ENCODE assay signal across 9 cellular contexts in genomic region chr2:42793314-42794270, GRCh38. TPM values are rescaled to one million over a fixed set of nuclear protein-coding genes. Genes with fewer than 3 reads are reported as not detected.
DNase-seq lines count a peak whose midpoint lies in the region; ATAC-seq, FAIRE-seq and TF ChIP-seq lines count a peak whose summit lies in the region.
"Had no signal": no experiment of that assay in that cellular context is flagged by ENCODE, and none has a peak within 500 bp of the region (broad histone marks: within the 10 kb centered on the region; RNA-seq: fewer than 3 reads in every experiment).

No MANE protein-coding gene starts in this region.

- H3K9me2 ChIP-seq in hepatocyte (replicated peaks; ENCODE audit: insufficient read depth): no peaks in the 10 kb centered on the region

- WGBS in hepatocyte (ENCODE audit: low lambda C conversion rate, missing lambda C conversion rate): 13% methylated on average over 23 of the region's 24 CpGs

- H3K4me2 ChIP-seq in hepatocyte: peak overlapping the region; percentile 82

- no peak for TF ChIP-seq POLR2A in GM12892 (IDR thresholded peaks at IDR 0.05; ENCODE audit: low read depth, low read length)
- TF ChIP-seq POLR2A in gastrocnemius medialis (IDR thresholded peaks at IDR 0.05): no peak

- H3K79me2 ChIP-seq in hepatocyte: peaks cover 41% of the 10 kb centered on the region

- H3K4me1 ChIP-seq in hepatocyte (ENCODE audit: insufficient read depth) (peaks cover 43% of the 10 kb centered on the region), gastrocnemius medialis (peaks cover 6 to 7% of the 10 kb centered on the region in 2 donors)

- H3K4me3 ChIP-seq in hepatocyte (peak overlapping the region; percentile 47), gastrocnemius medialis (peak overlapping the region; percentile 53 to 69 (median 59))

- H3K27ac Mint-ChIP-seq in T-helper 17 cell: no peak overlapping the region

- no peaks in the 10 kb centered on the region for H4K20me1 ChIP-seq in hepatocyte (ENCODE audit: insufficient read depth, poor library complexity, severe bottlenecking)

- ATAC-seq in T-helper 17 cell (no peak), gastrocnemius medialis (no peak), HG03159 (IDR thresholded peaks at IDR 0.05; ENCODE audit: unreplicated experiment) (no peak)

- in situ Hi-C loops in gastrocnemius medialis (cut with MboI; ENCODE audit: low sequenced_read_pairs in 4 of 4): no loop called here

- peak overlapping the region; percentile 94 for H2AFZ ChIP-seq in hepatocyte

- DNase-seq in GM12892 (ENCODE audit: insufficient read length) (no peak), T-helper 17 cell (no peak), hepatocyte (ENCODE audit: low spot score) (peak; percentile 33), gastrocnemius medialis (no peak), T-helper 9 cell (no peak), NCI-H446 (lab: John Stamatoyannopoulos, UW) (no peak)
- no peak for DNase-seq in activated CD4-positive, CD25-positive, alpha-beta regulatory T cell (lab: John Stamatoyannopoulos, UW)
- DNase-seq: stimulated activated CD4-positive, alpha-beta T cell treated with anti-CD3 and anti-CD28 coated beads, Interleukin-4, amount 100 ng/mL, for 24 hours had no signal

- peaks cover 58% of the 10 kb centered on the region for H3K27me3 Mint-ChIP-seq in T-helper 17 cell

- H3K27me3 ChIP-seq in hepatocyte: no peaks in the 10 kb centered on the region
- peaks cover 3 to 28% (median 21%) of the 10 kb centered on the region in 3 donors for H3K27me3 ChIP-seq in gastrocnemius medialis

- H3K36me3 Mint-ChIP-seq in T-helper 17 cell (ENCODE audit: low read depth): peaks cover 9% of the 10 kb centered on the region

- peak overlapping the region; percentile 63 for H3K4me3 Mint-ChIP-seq in T-helper 17 cell

- no peaks in the 10 kb centered on the region for H3K36me3 ChIP-seq in hepatocyte (replicated peaks; ENCODE audit: insufficient read depth, low read depth)
- H3K36me3 ChIP-seq in gastrocnemius medialis: no peaks in the 10 kb centered on the region

- H3K27ac ChIP-seq in hepatocyte: peak overlapping the region; percentile 100
- peak overlapping the region; percentile 66 to 80 (median 74) for H3K27ac ChIP-seq in gastrocnemius medialis

- TF ChIP-seq CTCF in hepatocyte (IDR thresholded peaks at IDR 0.05; ENCODE audit: poor library complexity) (no peak), gastrocnemius medialis (IDR thresholded peaks at IDR 0.05 in 4 of 5, conservative IDR thresholded peaks at IDR 0.05 in 1 of 5) (no peak)

- H3K9me3 ChIP-seq in T-helper 17 cell (ENCODE audit: control insufficient read depth, low read length, poor library complexity, severe bottlenecking) (no peaks in the 10 kb centered on the region), hepatocyte (ENCODE audit: low read depth) (no peaks in the 10 kb centered on the region), gastrocnemius medialis (no peaks in the 10 kb centered on the region)

- peak; percentile 54 for FAIRE-seq in GM12892 (lab: Jason Lieb, UNC)

- peaks cover 18% of the 10 kb centered on the region for H3K4me1 Mint-ChIP-seq in T-helper 17 cell

- intact Hi-C loops in gastrocnemius medialis (cut with DNase I; ENCODE audit: low total_unique reads): no loop called here

RNA-seq across cellular contexts. Expression of gene HAAO, which starts 1.2 kb away (rescaled TPM):
- polyA plus RNA-seq in GM12892 (2012; ENCODE audit: missing spikeins): 15.4 TPM
- total RNA-seq in T-helper 17 cell (under 1 TPM in 1 of 2 donors, not detected in 1; 0.37 TPM), hepatocyte (18.1 and 22.0 TPM in 2 replicates), gastrocnemius medialis (1 to 10 TPM in 3 of 4 donors, under 1 TPM in 1; 0.53 to 2.5 (median 2.1) TPM)
- polyA plus RNA-seq in hepatocyte: 29.4 and 35.4 TPM in 2 replicates

RNA-seq across cellular contexts. Expression of gene OXER1, which starts 29.7 kb away (rescaled TPM):
- 2.4 TPM for polyA plus RNA-seq in GM12892 (2012; ENCODE audit: missing spikeins)
- total RNA-seq in T-helper 17 cell: under 1 TPM in 1 of 2 donors, not detected in 1; 0.25 TPM
- total RNA-seq in hepatocyte: 3.7 and 5.1 TPM in 2 replicates
- 7.5 and 9.5 TPM in 2 replicates for polyA plus RNA-seq in hepatocyte
- total RNA-seq in gastrocnemius medialis: under 1 TPM in 1 of 4 donors, not detected in 3; 0.56 TPM
